Comparison of ENCODE assay signal across 18 cellular contexts in genomic region chr5:80998590-80998979, GRCh38. TPM values are rescaled to one million over a fixed set of nuclear protein-coding genes. Genes with fewer than 3 reads are reported as not detected.
DNase-seq lines count a peak whose midpoint lies in the region; ATAC-seq and TF ChIP-seq lines count a peak whose summit lies in the region.
"Had no signal": no experiment of that assay in that cellular context is flagged by ENCODE, and none has a peak within 500 bp of the region (broad histone marks: within the 10 kb centered on the region; RNA-seq: fewer than 3 reads in every experiment).

No MANE protein-coding gene starts in this region.

- H3K4me3 Mint-ChIP-seq in T-cell: peak overlapping the region; percentile 64 to 83 (median 69)
- H3K4me3 Mint-ChIP-seq in activated T-helper 17 cell treated with anti-CD3 and anti-CD28 coated beads, Interleukin-2, amount 50 U/mL, for 72 hours: peak overlapping the region; percentile 93
- H3K4me3 Mint-ChIP-seq: nephron progenitor cell had no signal

- H3K9ac ChIP-seq in BLaER1 treated with 17β-estradiol and CSF1 and Interleukin-3, amounts not matched to agents 10 nM and 100 nM: peak overlapping the region in 2 of 11 experiments; percentile 15 to 22; a peak in 1 of 22 replicates
- H3K9ac ChIP-seq in colonic mucosa (ENCODE audit: low read depth in 2 of 2, low read length in 2 of 2): no peak overlapping the region
- H3K9ac ChIP-seq: KMS-11 had no signal

- H3K4me2 ChIP-seq in BLaER1 treated with 17β-estradiol and CSF1 and Interleukin-3, amounts not matched to agents 10 nM and 100 nM: peak overlapping the region; percentile 47 to 65 (median 58)
- H3K4me2 ChIP-seq: KMS-11 had no signal

- no peaks in the 10 kb centered on the region for H3K27me3 Mint-ChIP-seq in T-cell
- no peaks in the 10 kb centered on the region for H3K27me3 Mint-ChIP-seq in activated T-helper 17 cell treated with anti-CD3 and anti-CD28 coated beads, Interleukin-2, amount 50 U/mL, for 72 hours

- no peaks in the 10 kb centered on the region for H3K36me3 Mint-ChIP-seq in T-cell
- no peaks in the 10 kb centered on the region for H3K36me3 Mint-ChIP-seq in activated T-helper 17 cell treated with anti-CD3 and anti-CD28 coated beads, Interleukin-2, amount 50 U/mL, for 72 hours (ENCODE audit: low read depth)

- ATAC-seq in T-cell (replicated peaks in 1 of 4): peak; percentile 28 to 63 (median 50)
- ATAC-seq in activated T-helper 17 cell treated with anti-CD3 and anti-CD28 coated beads, Interleukin-2, amount 50 U/mL, for 72 hours (replicated peaks): peak; percentile 72
- no peak for ATAC-seq in HG03196 (IDR thresholded peaks at IDR 0.05; ENCODE audit: unreplicated experiment)
- ATAC-seq: HCT116, left lung, right cardiac atrium had no signal

- H3K27me3 ChIP-seq in BLaER1 treated with 17β-estradiol and CSF1 and Interleukin-3, amounts not matched to agents 10 nM and 100 nM: no peaks in the 10 kb centered on the region
- no peaks in the 10 kb centered on the region for H3K27me3 ChIP-seq in colonic mucosa
- H3K27me3 ChIP-seq: left lung had no signal

- intact Hi-C loops in colonic mucosa (cut with DNase I): no loop called here

- peak overlapping the region; percentile 93 for H3K27ac Mint-ChIP-seq in T-cell
- peak overlapping the region; percentile 93 for H3K27ac Mint-ChIP-seq in activated T-helper 17 cell treated with anti-CD3 and anti-CD28 coated beads, Interleukin-2, amount 50 U/mL, for 72 hours
- H3K27ac Mint-ChIP-seq: nephron progenitor cell had no signal

- H3K4me1 Mint-ChIP-seq in T-cell: peaks cover 77 to 88% (median 79%) of the 10 kb centered on the region in 3 donors
- peaks cover 17% of the 10 kb centered on the region for H3K4me1 Mint-ChIP-seq in activated T-helper 17 cell treated with anti-CD3 and anti-CD28 coated beads, Interleukin-2, amount 50 U/mL, for 72 hours
- H3K4me1 Mint-ChIP-seq: nephron progenitor cell had no signal

- DNase-seq in T-cell: no peak
- peak; percentile 31 for DNase-seq in stimulated activated CD4-positive, alpha-beta T cell treated with anti-CD3 and anti-CD28 coated beads, Interleukin-12 subunit alpha, Interleukin-12 subunit beta, amount 100 ng/mL, for 4 hours
- DNase-seq in colonic mucosa: no peak
- no peak for DNase-seq in iPS-NIHi7 (ENCODE audit: extremely low spot score)
- DNase-seq in GM13976 (ENCODE audit: low spot score): no peak
- DNase-seq: esophagus squamous epithelium, hippocampal formation, left lung, NCI-H526 treated with DMSO at 0.1 percent for 48 hours, nephron progenitor cell, right cardiac atrium, T-helper 9 cell had no signal

- no peaks in the 10 kb centered on the region for H4K20me1 ChIP-seq in BLaER1 treated with 17β-estradiol and CSF1 and Interleukin-3, amounts not matched to agents 10 nM and 100 nM

- no peaks in the 10 kb centered on the region for H3K9me3 ChIP-seq in BLaER1 treated with 17β-estradiol and CSF1 and Interleukin-3, amounts not matched to agents 10 nM and 100 nM (replicated peaks in 1 of 11)
- H3K9me3 ChIP-seq in colonic mucosa: no peaks in the 10 kb centered on the region
- H3K9me3 ChIP-seq: esophagus squamous epithelium, left lung had no signal

- CTCF ChIA-PET in T-cell (lab: Charles Lee): no interaction called here

- no peaks in the 10 kb centered on the region for H3K9me3 Mint-ChIP-seq in T-cell
- H3K9me3 Mint-ChIP-seq in activated T-helper 17 cell treated with anti-CD3 and anti-CD28 coated beads, Interleukin-2, amount 50 U/mL, for 72 hours: no peaks in the 10 kb centered on the region
- H3K9me3 Mint-ChIP-seq: nephron progenitor cell had no signal

- POLR2A ChIA-PET in T-cell (lab: Charles Lee): no interaction called here

- H3K4me1 ChIP-seq in BLaER1 treated with 17β-estradiol and CSF1 and Interleukin-3, amounts not matched to agents 10 nM and 100 nM: peaks cover 9 to 13% (median 12%) of the 10 kb centered on the region in 10 experiments; a peak in 18 of 20 replicates
- no peaks in the 10 kb centered on the region for H3K4me1 ChIP-seq in colonic mucosa
- H3K4me1 ChIP-seq: esophagus squamous epithelium, left lung had no signal

- TF ChIP-seq CTCF in colonic mucosa (IDR thresholded peaks at IDR 0.05): no peak
- TF ChIP-seq CTCF in GM13976 (IDR thresholded peaks at IDR 0.05; ENCODE audit: borderline replicate concordance, control extremely low read depth, extremely low read depth, insufficient read depth, missing control alignments): no peak

- H3K36me3 ChIP-seq in BLaER1 treated with 17β-estradiol and CSF1 and Interleukin-3, amounts not matched to agents 10 nM and 100 nM: no peaks in the 10 kb centered on the region
- no peaks in the 10 kb centered on the region for H3K36me3 ChIP-seq in colonic mucosa
- H3K36me3 ChIP-seq: esophagus squamous epithelium, left lung had no signal

- H3K27ac ChIP-seq in BLaER1 treated with 17β-estradiol and CSF1 and Interleukin-3, amounts not matched to agents 10 nM and 100 nM: peak overlapping the region in 2 of 11 experiments; percentile 24 to 36; a peak in 2 of 22 replicates
- H3K27ac ChIP-seq in colonic mucosa: no peak overlapping the region
- H3K27ac ChIP-seq: esophagus squamous epithelium, HL-60, KMS-11, left lung had no signal

- peak overlapping the region in 2 of 10 experiments; percentile 7 to 11; a peak in 2 of 20 replicates for H3K4me3 ChIP-seq in BLaER1 treated with 17β-estradiol and CSF1 and Interleukin-3, amounts not matched to agents 10 nM and 100 nM
- H3K4me3 ChIP-seq in colonic mucosa: no peak overlapping the region
- H3K4me3 ChIP-seq: esophagus squamous epithelium, left lung had no signal

- in situ Hi-C loops in GM13976 (cut with MboI; ENCODE audit: low sequenced_read_pairs, unreplicated experiment): no loop called here

RNA-seq across cellular contexts. Expression of gene RASGRF2, which starts 38.4 kb away (rescaled TPM):
- 10 to 100 TPM; 25.2 to 53.0 (median 27.0) TPM for total RNA-seq in T-cell
- 1 to 10 TPM; 6.8 to 7.6 TPM for total RNA-seq in activated T-helper 17 cell treated with anti-CD3 and anti-CD28 coated beads, Interleukin-2, amount 50 U/mL, for 72 hours
- total RNA-seq in colonic mucosa: 1 to 10 TPM; 2.8 to 3.5 TPM
